1 cellular context compared by ENCODE assay signal in genomic region chr5:143865421-143865820, GRCh38.
TF ChIP-seq lines count a peak whose summit lies in the region.

No MANE protein-coding gene starts in this region.

TF ChIP-seq in SK-N-SH, 30 proteins besides CTCF, POLR2A, EP300 and RAD21 (continued from another document):
- TF ChIP-seq IRF3 (IDR thresholded peaks at IDR 0.05; ENCODE audit: low read depth, low read length) (no peak), PBX3 (IDR thresholded peaks at IDR 0.05) (no peak), TCF12 (IDR thresholded peaks at IDR 0.05) (no peak), REST (IDR thresholded peaks at IDR 0.05; ENCODE audit: low read depth, low read length) (no peak), TAF1 (IDR thresholded peaks at IDR 0.05; ENCODE audit: borderline replicate concordance, low read depth, low read length) (no peak), ELF1 (IDR thresholded peaks at IDR 0.05) (no peak), RXRA (IDR thresholded peaks at IDR 0.05; ENCODE audit: borderline replicate concordance, low read depth) (no peak), POLR2AphosphoS5 (IDR thresholded peaks at IDR 0.05; ENCODE audit: low read depth, low read length) (no peak), MXI1 (IDR thresholded peaks at IDR 0.05; ENCODE audit: low read depth, low read length) (no peak), GATA2 (CRISPR knock-in tag; IDR thresholded peaks at IDR 0.05) (no peak), SMC3 (IDR thresholded peaks at IDR 0.05; ENCODE audit: low read depth, low read length) (no peak)
TF ChIP-seq in SK-N-SH: peak in this region for 0.
